In the genomic region with DNA sequence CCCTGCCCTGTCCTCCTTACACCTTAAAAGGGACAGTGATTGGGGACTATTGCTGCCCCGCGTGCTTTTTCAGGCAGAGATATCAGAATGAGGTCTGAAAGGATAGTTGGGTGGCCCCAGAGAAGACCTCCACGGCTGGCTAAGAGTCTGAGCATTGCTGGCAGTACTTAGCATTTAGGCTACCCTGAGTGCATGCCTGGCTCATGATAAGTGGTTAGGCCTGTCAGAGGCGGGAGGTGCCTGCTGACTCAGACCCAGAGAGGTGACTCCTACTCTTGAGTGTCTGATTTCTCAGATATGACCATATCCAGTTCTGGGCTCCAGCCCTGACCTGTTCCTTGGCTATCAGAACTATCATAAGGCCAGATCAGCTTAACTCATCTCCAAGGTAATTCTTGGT, we compare ENCODE assay signal across 8 cellular contexts.
A peak's percentile ranks its signal among the peaks of the same experiment; 100 is the strongest.
DNase-seq lines count a peak whose midpoint lies in the region; ATAC-seq, FAIRE-seq and TF ChIP-seq lines count a peak whose summit lies in the region.

No MANE protein-coding gene starts in this region.

- H3K9me3 ChIP-seq in BE2C = no peaks in the 10 kb centered on the region
- no peaks in the 10 kb centered on the region for H3K9me3 ChIP-seq in mesenchymal stem cell (ENCODE audit: control insufficient read depth, low read length)
- H3K9me3 ChIP-seq in aorta (ENCODE audit: control insufficient read depth, low read length) = no peaks in the 10 kb centered on the region
- H3K9me3 ChIP-seq in kidney (ENCODE audit: control insufficient read depth in 1 of 2, low read length in 2 of 2) = no peaks in the 10 kb centered on the region

- H3K4me1 ChIP-seq in BE2C (peaks cover 25% of the 10 kb centered on the region), mesenchymal stem cell (ENCODE audit: control insufficient read depth, insufficient read depth, low read depth, low read length) (peaks cover 22% of the 10 kb centered on the region), aorta (ENCODE audit: control insufficient read depth in 1 of 2, insufficient read depth in 2 of 2, low read length in 2 of 2) (peaks cover 3% of the 10 kb centered on the region in 2 donors), kidney (ENCODE audit: control insufficient read depth in 1 of 2, insufficient read depth in 1 of 2, low read depth in 1 of 2, low read length in 2 of 2) (peaks cover 23 to 48% of the 10 kb centered on the region in 2 donors)

- peak overlapping the region; percentile 77 for H3K9ac ChIP-seq in mesenchymal stem cell (ENCODE audit: low read length)
- H3K9ac ChIP-seq in kidney (ENCODE audit: low read length in 2 of 2) = no peak overlapping the region

- intact Hi-C loops in aorta (cut with DNase I) = loop anchor here in 1 of 2 donors (10.0 kb wide), 1 partner anchor 328 kb away; no protein-coding TSS in a partner anchor
- intact Hi-C loops in kidney (cut with DNase I) = no loop called here

- H3K4me3 ChIP-seq in BE2C (ENCODE audit: low read depth, low read length) = no peak overlapping the region
- H3K4me3 ChIP-seq in mesenchymal stem cell (ENCODE audit: insufficient read depth in 1 of 2, low read depth in 1 of 2, low read length in 2 of 2) = peak overlapping the region in 1 of 2 experiments; percentile 17
- no peak overlapping the region for H3K4me3 ChIP-seq in aorta (ENCODE audit: low read length in 2 of 2)
- no peak overlapping the region for H3K4me3 ChIP-seq in kidney (ENCODE audit: low read length in 2 of 2)

- peak overlapping the region; percentile 89 for H4K8ac ChIP-seq in mesenchymal stem cell (ENCODE audit: low read length)

- peak overlapping the region; percentile 60 for H2BK5ac ChIP-seq in mesenchymal stem cell (ENCODE audit: low read depth, low read length, poor library complexity, severe bottlenecking)

- H3K23ac ChIP-seq in mesenchymal stem cell (ENCODE audit: low read length in 2 of 2) = no peak overlapping the region

- H2BK15ac ChIP-seq in mesenchymal stem cell (ENCODE audit: low read depth, poor library complexity, severe bottlenecking) = no peak overlapping the region

- no peak overlapping the region for H2AFZ ChIP-seq in mesenchymal stem cell (ENCODE audit: low read depth, low read length)

- peaks cover 8% of the 10 kb centered on the region for H3K79me1 ChIP-seq in mesenchymal stem cell (replicated peaks; ENCODE audit: low read length, poor library complexity, severe bottlenecking)

- peak; percentile 52 for ATAC-seq in GM19468 (IDR thresholded peaks at IDR 0.05; ENCODE audit: extremely low read depth, unreplicated experiment)
- peak; percentile 52 for ATAC-seq in aorta (ENCODE audit: low FRiP score)

- peak overlapping the region; percentile 35 for H2BK120ac ChIP-seq in mesenchymal stem cell (ENCODE audit: low read depth, low read length)

- H3K27ac ChIP-seq in mesenchymal stem cell (ENCODE audit: low read length, poor library complexity, severe bottlenecking) (peak overlapping the region; percentile 92), aorta (ENCODE audit: low read depth in 1 of 2, low read length in 2 of 2) (peak overlapping the region; percentile 59 to 82), kidney (ENCODE audit: low read depth in 2 of 2, low read length in 2 of 2) (peak overlapping the region in 1 of 2 donors; percentile 40)

- no peaks in the 10 kb centered on the region for H3K27me3 ChIP-seq in BE2C
- no peaks in the 10 kb centered on the region for H3K27me3 ChIP-seq in mesenchymal stem cell (ENCODE audit: control insufficient read depth in 1 of 2, insufficient read depth in 1 of 2, low read length in 2 of 2)
- H3K27me3 ChIP-seq in aorta (ENCODE audit: control insufficient read depth in 1 of 2, insufficient read depth in 2 of 2, low read length in 1 of 2) = no peaks in the 10 kb centered on the region

- peak overlapping the region; percentile 69 to 92 for H2BK12ac ChIP-seq in mesenchymal stem cell (ENCODE audit: low read length in 2 of 2)

- DNase-seq in BE2C = peak; percentile 66
- peak; percentile 59 for DNase-seq in HTR-8/SVneo (ENCODE audit: insufficient read length, low spot score)
- DNase-seq in astrocyte of the hippocampus (ENCODE audit: low read depth, low spot score) = peak; percentile 90
- peak; percentile 94 for DNase-seq in mesenchymal stem cell
- DNase-seq in aorta = peak; percentile 69 to 84
- no peak for DNase-seq in GM19239 (ENCODE audit: insufficient read length, low spot score)
- no peak for DNase-seq in kidney

- H3K14ac ChIP-seq in mesenchymal stem cell (ENCODE audit: low read length in 2 of 2) = peak overlapping the region in 1 of 2 experiments; percentile 61

- peak overlapping the region; percentile 89 for H2AK5ac ChIP-seq in mesenchymal stem cell (ENCODE audit: low read length, severe bottlenecking)

- H3K18ac ChIP-seq in mesenchymal stem cell (ENCODE audit: low read depth in 1 of 2, low read length in 2 of 2) = peak overlapping the region; percentile 46 to 99

- FAIRE-seq in HTR-8/SVneo (lab: Jason Lieb, UNC) (no peak), GM19239 (lab: Jason Lieb, UNC) (no peak), kidney (lab: Jason Lieb, UNC) (no peak)

- H3K36me3 ChIP-seq in BE2C (no peaks in the 10 kb centered on the region), mesenchymal stem cell (ENCODE audit: control insufficient read depth in 1 of 2, insufficient read depth in 2 of 2, low read depth in 1 of 2, low read length in 2 of 2) (no peaks in the 10 kb centered on the region), aorta (ENCODE audit: control insufficient read depth in 1 of 2, insufficient read depth in 2 of 2, low read length in 1 of 2) (no peaks in the 10 kb centered on the region), kidney (ENCODE audit: control insufficient read depth in 1 of 2, insufficient read depth in 2 of 2, low read length in 2 of 2) (no peaks in the 10 kb centered on the region)

- TF ChIP-seq CTCF in BE2C (IDR thresholded peaks at IDR 0.05; ENCODE audit: low read depth, low read length) (no peak), kidney (IDR thresholded peaks at IDR 0.05; ENCODE audit: borderline replicate concordance, extremely low read depth, insufficient read depth) (no peak)

- peak overlapping the region; percentile 19 for H4K91ac ChIP-seq in mesenchymal stem cell (ENCODE audit: low read length)

- H3K4me2 ChIP-seq in mesenchymal stem cell (ENCODE audit: low read length, poor library complexity, severe bottlenecking) = no peak overlapping the region

- peak overlapping the region in 1 of 2 experiments; percentile 82 for H3K4ac ChIP-seq in mesenchymal stem cell (ENCODE audit: low read depth in 1 of 2, low read length in 2 of 2)

- 36% methylated on average over 4 of the region's 4 CpGs for WGBS in mesenchymal stem cell
- 49 to 52% methylated on average over 4 of the region's 4 CpGs for WGBS in aorta, 2 donors

Comparison
In these comparisons a context has a peak if more than half of its experiments do, and no peak if none do; other contexts are left out.
1. DNase-seq: peak in BE2C (single experiment), HTR-8/SVneo (single experiment), astrocyte of the hippocampus (single experiment), mesenchymal stem cell (single experiment) and aorta (2 of 2); none in GM19239 (single experiment) and kidney (single experiment).